ENCODE assay signal across 22 cellular contexts in genomic region chr4:26964994-26965393, GRCh38.
DNase-seq lines count a peak whose midpoint lies in the region; ATAC-seq and TF ChIP-seq lines count a peak whose summit lies in the region.
"Had no signal": no experiment of that assay in that cellular context is flagged by ENCODE, and none has a peak within 500 bp of the region (broad histone marks: within the 10 kb centered on the region; RNA-seq: fewer than 3 reads in every experiment).

No MANE protein-coding gene starts in this region.

- no peak overlapping the region for H3K4me3 Mint-ChIP-seq in stimulated activated naive CD8-positive, alpha-beta T cell treated with anti-CD3 and anti-CD28 coated beads, Interleukin-15, amount 100 ng/mL, for 72 hours
- H3K4me3 Mint-ChIP-seq in brain = peak overlapping the region in 1 of 5 experiments; percentile 24
- no peak overlapping the region for H3K4me3 Mint-ChIP-seq in Calu3 (ENCODE audit: low read depth, unreplicated experiment)
- H3K4me3 Mint-ChIP-seq: activated CD4-positive, alpha-beta T cell treated with anti-CD3 and anti-CD28 coated beads for 36 hours; activated naive CD8-positive, alpha-beta T cell; activated T-helper 1 cell treated with anti-CD3 and anti-CD28 coated beads, Interleukin-12 subunit alpha, Interleukin-12 subunit beta, Interleukin-2, Interleukin-4 antibody, amounts not matched to agents 30 ng/mL and 10 ng/mL and 1 ng/mL, durations not matched to agents 14 hours and 24 hours and 36 hours had no signal

- H3K27ac Mint-ChIP-seq in stimulated activated naive CD8-positive, alpha-beta T cell treated with anti-CD3 and anti-CD28 coated beads, Interleukin-15, amount 100 ng/mL, for 72 hours = no peak overlapping the region
- H3K27ac Mint-ChIP-seq in brain (peak overlapping the region in 3 of 5 experiments; percentile 21 to 58 (median 57)), Calu3 (ENCODE audit: unreplicated experiment) (no peak overlapping the region)
- H3K27ac Mint-ChIP-seq: activated CD4-positive, alpha-beta T cell treated with anti-CD3 and anti-CD28 coated beads for 36 hours; activated T-helper 1 cell treated with anti-CD3 and anti-CD28 coated beads, Interleukin-12 subunit alpha, Interleukin-12 subunit beta, Interleukin-2, Interleukin-4 antibody, amounts not matched to agents 30 ng/mL and 10 ng/mL and 1 ng/mL, durations not matched to agents 14 hours and 24 hours and 36 hours had no signal

- no peaks in the 10 kb centered on the region for H3K9me3 Mint-ChIP-seq in stimulated activated naive CD8-positive, alpha-beta T cell treated with anti-CD3 and anti-CD28 coated beads, Interleukin-15, amount 100 ng/mL, for 72 hours
- peaks cover 0 to 6% (median 4%) of the 10 kb centered on the region in 5 experiments for H3K9me3 Mint-ChIP-seq in brain
- H3K9me3 Mint-ChIP-seq in Calu3 (ENCODE audit: low read depth, unreplicated experiment) = no peaks in the 10 kb centered on the region
- H3K9me3 Mint-ChIP-seq: activated T-helper 1 cell treated with anti-CD3 and anti-CD28 coated beads, Interleukin-12 subunit alpha, Interleukin-12 subunit beta, Interleukin-2, Interleukin-4 antibody, amounts not matched to agents 30 ng/mL and 10 ng/mL and 1 ng/mL, durations not matched to agents 14 hours and 24 hours and 36 hours had no signal

- peak; percentile 31 for ATAC-seq in stimulated activated naive CD8-positive, alpha-beta T cell treated with anti-CD3 and anti-CD28 coated beads, Interleukin-15, amount 100 ng/mL, for 72 hours
- no peak for ATAC-seq in stimulated activated naive CD8-positive, alpha-beta T cell treated with anti-CD3 and anti-CD28 coated beads, Interleukin-15, Interleukin-2, amounts not matched to agents 100 U/mL and 50 U/mL, for 24 hours
- peak; percentile 59 for ATAC-seq in HG02884 (IDR thresholded peaks at IDR 0.05; ENCODE audit: unreplicated experiment)
- ATAC-seq in GM18858 (IDR thresholded peaks at IDR 0.05; ENCODE audit: unreplicated experiment) = no peak
- no peak for ATAC-seq in GM19324 (IDR thresholded peaks at IDR 0.05; ENCODE audit: low FRiP score, unreplicated experiment)
- ATAC-seq: A549; activated CD4-positive, alpha-beta T cell treated with anti-CD3 and anti-CD28 coated beads for 36 hours; body of pancreas; psoas muscle had no signal

- DNase-seq in stimulated activated naive CD8-positive, alpha-beta T cell treated with anti-CD3 and anti-CD28 coated beads, Interleukin-15, amount 100 ng/mL, for 72 hours = no peak
- no peak for DNase-seq in stimulated activated naive CD8-positive, alpha-beta T cell treated with anti-CD3 and anti-CD28 coated beads, Interleukin-15, Interleukin-2, amounts not matched to agents 100 U/mL and 50 U/mL, for 24 hours
- DNase-seq in NCI-H526 treated with DMSO at 0.1 percent for 48 hours (lab: John Stamatoyannopoulos, UW) = no peak
- no peak for DNase-seq in Calu3
- DNase-seq: activated CD4-positive, alpha-beta T cell treated with anti-CD3 and anti-CD28 coated beads for 36 hours; body of pancreas; cortex of kidney; foreskin fibroblast; mesenchymal stem cell; NCI-H2029; NCI-H446; psoas muscle; small intestine; stimulated activated CD4-positive, alpha-beta T cell treated with anti-CD3 and anti-CD28 coated beads, Interleukin-4, amount 100 ng/mL, for 4 hours; substantia nigra had no signal

- H3K36me3 Mint-ChIP-seq in brain (peaks cover 19% of the 10 kb centered on the region), Calu3 (ENCODE audit: insufficient read depth, unreplicated experiment) (no peaks in the 10 kb centered on the region)

- H3K27me3 Mint-ChIP-seq in stimulated activated naive CD8-positive, alpha-beta T cell treated with anti-CD3 and anti-CD28 coated beads, Interleukin-15, amount 100 ng/mL, for 72 hours = no peaks in the 10 kb centered on the region
- H3K27me3 Mint-ChIP-seq in brain (no peaks in the 10 kb centered on the region), Calu3 (ENCODE audit: unreplicated experiment) (no peaks in the 10 kb centered on the region)
- H3K27me3 Mint-ChIP-seq: activated CD4-positive, alpha-beta T cell treated with anti-CD3 and anti-CD28 coated beads for 36 hours; activated naive CD8-positive, alpha-beta T cell had no signal

- BruUV-seq in Calu3 (replicated peaks; lab: Mats Ljungman, UMichigan) = no TSS peak

- TF ChIP-seq CTCF in brain (conservative IDR thresholded peaks at IDR 0.05) (no peak), Calu3 (IDR thresholded peaks at IDR 0.05; ENCODE audit: unreplicated experiment) (no peak)

- H3K4me1 Mint-ChIP-seq in stimulated activated naive CD8-positive, alpha-beta T cell treated with anti-CD3 and anti-CD28 coated beads, Interleukin-15, amount 100 ng/mL, for 72 hours = peaks cover 59% of the 10 kb centered on the region
- peaks cover 51% of the 10 kb centered on the region for H3K4me1 Mint-ChIP-seq in brain
- H3K4me1 Mint-ChIP-seq in Calu3 (ENCODE audit: low read depth, unreplicated experiment) = peaks cover 16% of the 10 kb centered on the region

- intact Hi-C loops in Calu3 (cut with micrococcal nuclease; ENCODE audit: unreplicated experiment) = no loop called here

- CTCF ChIA-PET in Calu3 (lab: Charles Lee) = no interaction called here

Comparison
In these comparisons a context has a peak if more than half of its experiments do, and no peak if none do; other contexts are left out.
1. ATAC-seq: peak in stimulated activated naive CD8-positive, alpha-beta T cell treated with anti-CD3 and anti-CD28 coated beads, Interleukin-15, amount 100 ng/mL, for 72 hours (single experiment) and HG02884 (single experiment); none in stimulated activated naive CD8-positive, alpha-beta T cell treated with anti-CD3 and anti-CD28 coated beads, Interleukin-15, Interleukin-2, amounts not matched to agents 100 U/mL and 50 U/mL, for 24 hours (single experiment), GM18858 (single experiment) and GM19324 (single experiment).
2. H3K27ac Mint-ChIP-seq: peak in brain (3 of 5); none in stimulated activated naive CD8-positive, alpha-beta T cell treated with anti-CD3 and anti-CD28 coated beads, Interleukin-15, amount 100 ng/mL, for 72 hours (0 of 2) and Calu3 (single experiment).